Comparison of ENCODE assay signal across 28 cellular contexts in genomic region chr2:204363513-204363912, GRCh38.
"Had no signal": no experiment of that assay in that cellular context is flagged by ENCODE, and none has a peak within 500 bp of the region (broad histone marks: within the 10 kb centered on the region; RNA-seq: fewer than 3 reads in every experiment).

No MANE protein-coding gene starts in this region.

- H3K4me1 ChIP-seq: neural progenitor cell, parathyroid adenoma, psoas muscle, right lobe of liver, stomach, thyroid gland, tibial nerve, upper lobe of left lung, vagina had no signal

- H3K9me3 Mint-ChIP-seq: naive thymus-derived CD4-positive, alpha-beta T cell; natural killer cell; neural progenitor cell; stimulated activated effector memory CD8-positive, alpha-beta T cell treated with anti-CD3 and anti-CD28 coated beads, Interleukin-12 subunit alpha, Interleukin-12 subunit beta, amount 100 ng/mL, for 72 hours; stimulated activated naive B cell treated with anti-CD40 and anti-IgM and Interleukin-4, amounts not matched to agents 10 μg/mL and 1 μg/mL and 100 μg/mL, for 72 hours; stimulated activated naive CD8-positive, alpha-beta T cell treated with anti-CD3 and anti-CD28 coated beads, Interleukin-15, Interleukin-2, amounts not matched to agents 100 ng/mL and 50 ng/mL, for 24 hours had no signal

- H3K79me2 ChIP-seq: parathyroid adenoma had no signal

- H3K4me3 Mint-ChIP-seq: naive thymus-derived CD4-positive, alpha-beta T cell; natural killer cell; neural progenitor cell; stimulated activated effector memory CD8-positive, alpha-beta T cell treated with anti-CD3 and anti-CD28 coated beads, Interleukin-12 subunit alpha, Interleukin-12 subunit beta, amount 100 ng/mL, for 72 hours; stimulated activated naive B cell treated with anti-CD40 and anti-IgM and Interleukin-4, amounts not matched to agents 10 μg/mL and 1 μg/mL and 100 μg/mL, for 72 hours; stimulated activated naive CD8-positive, alpha-beta T cell treated with anti-CD3 and anti-CD28 coated beads, Interleukin-15, Interleukin-2, amounts not matched to agents 100 ng/mL and 50 ng/mL, for 24 hours had no signal

- H3K36me3 Mint-ChIP-seq: naive thymus-derived CD4-positive, alpha-beta T cell; natural killer cell; neural progenitor cell; stimulated activated effector memory CD8-positive, alpha-beta T cell treated with anti-CD3 and anti-CD28 coated beads, Interleukin-12 subunit alpha, Interleukin-12 subunit beta, amount 100 ng/mL, for 72 hours; stimulated activated naive B cell treated with anti-CD40 and anti-IgM and Interleukin-4, amounts not matched to agents 10 μg/mL and 1 μg/mL and 100 μg/mL, for 72 hours had no signal

- H3K36me3 ChIP-seq: neural progenitor cell, ovary, right lobe of liver, sigmoid colon, stomach, thoracic aorta, thyroid gland, tibial nerve, upper lobe of left lung, vagina had no signal

- H3K9me3 ChIP-seq: ovary, psoas muscle, right lobe of liver, sigmoid colon, stomach, thoracic aorta, thyroid gland, tibial nerve, upper lobe of left lung, vagina had no signal

- H3K27me3 ChIP-seq: neural progenitor cell, ovary, right lobe of liver, sigmoid colon, stomach, thyroid gland, tibial nerve, upper lobe of left lung, vagina had no signal

- H3K4me1 Mint-ChIP-seq: natural killer cell; stimulated activated effector memory CD8-positive, alpha-beta T cell treated with anti-CD3 and anti-CD28 coated beads, Interleukin-12 subunit alpha, Interleukin-12 subunit beta, amount 100 ng/mL, for 72 hours; stimulated activated naive B cell treated with anti-CD40 and anti-IgM and Interleukin-4, amounts not matched to agents 10 μg/mL and 1 μg/mL and 100 μg/mL, for 72 hours had no signal

- H3K27ac Mint-ChIP-seq: naive thymus-derived CD4-positive, alpha-beta T cell; natural killer cell; neural progenitor cell; progenitor cell of endocrine pancreas; stimulated activated effector memory CD8-positive, alpha-beta T cell treated with anti-CD3 and anti-CD28 coated beads, Interleukin-12 subunit alpha, Interleukin-12 subunit beta, amount 100 ng/mL, for 72 hours; stimulated activated naive B cell treated with anti-CD40 and anti-IgM and Interleukin-4, amounts not matched to agents 10 μg/mL and 1 μg/mL and 100 μg/mL, for 72 hours; stimulated activated naive CD8-positive, alpha-beta T cell treated with anti-CD3 and anti-CD28 coated beads, Interleukin-15, Interleukin-2, amounts not matched to agents 100 ng/mL and 50 ng/mL, for 24 hours had no signal

- H3K4me3 ChIP-seq: neural progenitor cell, ovary, psoas muscle, right lobe of liver, sigmoid colon, skin epidermis, smooth muscle cell, stomach, thoracic aorta, thyroid gland, tibial nerve, upper lobe of left lung, vagina had no signal

- ATAC-seq: naive thymus-derived CD4-positive, alpha-beta T cell; natural killer cell; psoas muscle; right lobe of liver; stimulated activated effector memory CD8-positive, alpha-beta T cell treated with anti-CD3 and anti-CD28 coated beads, Interleukin-12 subunit alpha, Interleukin-12 subunit beta, amount 100 ng/mL, for 72 hours; stimulated activated naive B cell treated with anti-CD40 and anti-IgM and Interleukin-4, amounts not matched to agents 10 μg/mL and 1 μg/mL and 100 μg/mL, for 72 hours had no signal

- H3K27ac ChIP-seq: neural progenitor cell, ovary, parathyroid adenoma, psoas muscle, right lobe of liver, skin epidermis, stomach, thoracic aorta, thyroid gland, tibial nerve, upper lobe of left lung, vagina had no signal

- H3K9ac ChIP-seq: neural progenitor cell, parathyroid adenoma had no signal

- H3K27me3 Mint-ChIP-seq: progenitor cell of endocrine pancreas; stimulated activated naive B cell treated with anti-CD40 and anti-IgM and Interleukin-4, amounts not matched to agents 10 μg/mL and 1 μg/mL and 100 μg/mL, for 72 hours had no signal

- H2AFZ ChIP-seq: neural progenitor cell, parathyroid adenoma had no signal

- DNase-seq: naive thymus-derived CD4-positive, alpha-beta T cell; natural killer cell; occipital lobe; ovary; posterior cingulate gyrus; psoas muscle; right lobe of liver; sigmoid colon; stimulated activated CD4-positive, alpha-beta T cell treated with anti-CD3 and anti-CD28 coated beads, Interleukin-15, amount 100 ng/mL, for 24 hours; stimulated activated CD4-positive, alpha-beta T cell treated with anti-CD3 and anti-CD28 coated beads, Interleukin-2, amount 100 ng/mL, for 24 hours; stimulated activated CD4-positive, alpha-beta T cell treated with anti-CD3 and anti-CD28 coated beads, Interleukin-2, amount 100 ng/mL, for 48 hours; stimulated activated CD4-positive, alpha-beta T cell treated with anti-CD3 and anti-CD28 coated beads, Interleukin-4, amount 100 ng/mL, for 24 hours; stimulated activated naive B cell treated with anti-CD40 and anti-IgM and Interleukin-4, amounts not matched to agents 10 μg/mL and 1 μg/mL and 100 μg/mL, for 72 hours; stimulated activated naive CD4-positive, alpha-beta T cell treated with Interleukin-2 at 50 U/mL for 16 hours; stomach; thyroid gland; trophoblast cell; upper lobe of left lung had no signal

- H3K4me2 ChIP-seq: neural progenitor cell, smooth muscle cell had no signal
